ENCODE assay signal across 14 cellular contexts in the genomic region with DNA sequence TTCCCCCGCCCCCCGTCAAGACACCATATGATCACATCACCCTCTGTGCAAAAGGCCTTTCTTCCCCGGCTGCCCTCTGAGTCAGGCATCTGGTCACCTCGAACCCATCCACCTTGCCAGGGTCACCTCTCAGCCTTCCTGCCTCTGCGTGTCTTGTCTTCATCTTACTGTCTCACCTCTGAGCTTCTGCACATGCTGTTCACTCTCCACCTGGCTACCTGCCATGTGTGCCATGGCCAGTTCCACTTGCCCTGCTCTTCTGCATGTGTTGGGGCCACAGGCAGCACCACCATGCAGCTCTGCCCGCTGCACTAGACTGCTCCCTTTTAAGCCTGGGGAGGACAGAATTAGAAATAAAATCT.
"Had no signal": no experiment of that assay in that cellular context is flagged by ENCODE, and none has a peak within 500 bp of the region (broad histone marks: within the 10 kb centered on the region; RNA-seq: fewer than 3 reads in every experiment).

No MANE protein-coding gene starts in this region.

- H3K27ac Mint-ChIP-seq: activated naive CD8-positive, alpha-beta T cell treated with anti-CD3 and anti-CD28 coated beads for 36 hours; dendritic cell treated with granulocyte-macrophage colony-stimulating factor and Interleukin-4, amounts not matched to agents 40 ng/mL and 50 ng/mL, for 4 days had no signal

- H3K27me3 Mint-ChIP-seq: activated naive CD8-positive, alpha-beta T cell treated with anti-CD3 and anti-CD28 coated beads for 36 hours; dendritic cell treated with granulocyte-macrophage colony-stimulating factor and Interleukin-4, amounts not matched to agents 40 ng/mL and 50 ng/mL, for 4 days; naive B cell had no signal

- H3K9me3 Mint-ChIP-seq: activated naive CD8-positive, alpha-beta T cell treated with anti-CD3 and anti-CD28 coated beads for 36 hours; activated T-cell treated with anti-CD3 and anti-CD28 coated beads, Interleukin-2, amount 50 U/mL, for 4 hours; dendritic cell treated with granulocyte-macrophage colony-stimulating factor and Interleukin-4, amounts not matched to agents 40 ng/mL and 50 ng/mL, for 4 days; naive B cell had no signal

- H3K4me3 Mint-ChIP-seq: activated naive CD8-positive, alpha-beta T cell treated with anti-CD3 and anti-CD28 coated beads for 36 hours; activated T-cell treated with anti-CD3 and anti-CD28 coated beads, Interleukin-2, amount 50 U/mL, for 4 hours; dendritic cell treated with granulocyte-macrophage colony-stimulating factor and Interleukin-4, amounts not matched to agents 40 ng/mL and 50 ng/mL, for 4 days had no signal

- DNase-seq: activated gamma-delta T cell; activated naive CD8-positive, alpha-beta T cell treated with anti-CD3 and anti-CD28 coated beads for 36 hours; activated T-cell treated with anti-CD3 and anti-CD28 coated beads, Interleukin-2, amount 50 U/mL, for 4 hours; anterior cingulate cortex; cerebellar nuclear complex; erythroblast; heart right ventricle; left colon; naive B cell; stimulated activated CD4-positive, alpha-beta T cell treated with anti-CD3 and anti-CD28 coated beads, Interleukin-12 subunit alpha, Interleukin-12 subunit beta, amount 100 ng/mL, for 4 hours; T-helper 9 cell; uterus had no signal

- ATAC-seq: activated T-cell treated with anti-CD3 and anti-CD28 coated beads, Interleukin-2, amount 50 U/mL, for 4 hours; gastroesophageal sphincter; left colon had no signal
